In the genomic region with DNA sequence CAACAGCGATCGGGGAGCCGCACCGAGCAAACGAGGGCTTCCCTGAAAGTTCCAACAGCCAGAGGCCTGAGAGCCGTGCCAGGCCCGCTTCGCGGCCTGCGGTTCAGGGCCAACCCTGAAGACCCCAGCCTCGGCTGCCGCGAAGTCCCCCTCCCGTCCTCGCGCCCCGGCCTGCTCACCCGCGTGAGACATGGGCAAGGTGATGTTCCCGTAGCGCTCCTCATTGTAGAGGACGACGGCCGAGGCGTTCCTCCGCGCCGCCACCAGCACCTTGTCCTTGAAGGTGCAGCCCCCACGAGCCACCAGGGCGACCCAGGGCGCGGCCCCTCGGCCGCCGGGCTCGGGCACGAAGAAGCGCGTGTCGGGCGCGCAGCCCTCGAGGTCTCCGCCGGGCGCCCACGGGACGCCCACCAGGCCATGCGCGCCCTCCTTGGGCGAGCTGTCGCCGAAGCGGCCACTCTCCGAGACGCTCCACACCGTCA, we compare ENCODE assay signal across 8 cellular contexts. TPM values are rescaled to one million over a fixed set of nuclear protein-coding genes. Genes with fewer than 3 reads are reported as not detected.
A peak's percentile ranks its signal among the peaks of the same experiment; 100 is the strongest.
DNase-seq lines count a peak whose midpoint lies in the region; ATAC-seq and TF ChIP-seq lines count a peak whose summit lies in the region.

No MANE protein-coding gene starts in this region.

- H3K4me1 ChIP-seq in esophagus (ENCODE audit: control insufficient read depth in 2 of 2, insufficient read depth in 2 of 2, low read length in 1 of 2): peaks cover 0 to 10% of the 10 kb centered on the region in 2 donors

- peak overlapping the region; percentile 73 to 100 for H3K4me3 ChIP-seq in esophagus (ENCODE audit: low read depth in 1 of 2, low read length in 2 of 2)

- H3K9me3 Mint-ChIP-seq in nephron progenitor cell: peaks cover 3% of the 10 kb centered on the region

- peak; percentile 15 for ATAC-seq in GM19351 (IDR thresholded peaks at IDR 0.05; ENCODE audit: unreplicated experiment)
- ATAC-seq in HG03457 (IDR thresholded peaks at IDR 0.05; ENCODE audit: unreplicated experiment): peak; percentile 13

- no peak overlapping the region for H3K27ac Mint-ChIP-seq in nephron progenitor cell

- H3K27me3 Mint-ChIP-seq in nephron progenitor cell (ENCODE audit: low read depth, poor library complexity): peaks cover 5% of the 10 kb centered on the region

- H3K9me3 ChIP-seq in esophagus (ENCODE audit: control insufficient read depth in 2 of 2, insufficient read depth in 1 of 2, low read depth in 1 of 2, low read length in 1 of 2): no peaks in the 10 kb centered on the region

- no peaks in the 10 kb centered on the region for H3K36me3 ChIP-seq in esophagus (ENCODE audit: control insufficient read depth in 2 of 2, insufficient read depth in 2 of 2, low read length in 1 of 2)

- H3K36me3 Mint-ChIP-seq in nephron progenitor cell (ENCODE audit: low read depth): peaks cover 28% of the 10 kb centered on the region

- DNase-seq in AG08395 (ENCODE audit: low spot score): peak; percentile 15
- DNase-seq in activated CD4-positive, alpha-beta T cell treated with anti-CD3 and anti-CD28 coated beads, Interleukin-2, amount 50 U/mL, for 1 hour: peak; percentile 26
- DNase-seq in nephron progenitor cell: peak; percentile 35
- DNase-seq in cortex of kidney (lab: John Stamatoyannopoulos, UW): no peak
- DNase-seq in NCI-H1048 (lab: John Stamatoyannopoulos, UW): no peak

- H3K27ac ChIP-seq in esophagus (ENCODE audit: low read depth in 2 of 2, low read length in 1 of 2): peak overlapping the region; percentile 93 to 94

- no peak for TF ChIP-seq CTCF in nephron progenitor cell (IDR thresholded peaks at IDR 0.05)

- no peaks in the 10 kb centered on the region for H3K27me3 ChIP-seq in esophagus (ENCODE audit: control insufficient read depth in 1 of 2, insufficient read depth in 2 of 2, low read length in 2 of 2)

- H3K4me1 Mint-ChIP-seq in nephron progenitor cell: peaks cover 42% of the 10 kb centered on the region

- 0 to 1% methylated on average over 52 to 57 of the region's 57 CpGs for WGBS in esophagus, 2 donors

- peak overlapping the region; percentile 89 for H3K4me3 Mint-ChIP-seq in nephron progenitor cell

RNA-seq across cellular contexts. Expression of gene RNF149, which starts 0.5 kb away (rescaled TPM):
- polyA plus RNA-seq in esophagus: 10 to 100 TPM; 31.7 to 50.4 TPM

RNA-seq across cellular contexts. Expression of gene CNOT11, which starts 55.3 kb away (rescaled TPM):
- polyA plus RNA-seq in esophagus: 10 to 100 TPM; 14.7 to 25.4 TPM

Comparison
In these comparisons a context has a peak if more than half of its experiments do, and no peak if none do; other contexts are left out.
1. DNase-seq: peak in AG08395 (single experiment), activated CD4-positive, alpha-beta T cell treated with anti-CD3 and anti-CD28 coated beads, Interleukin-2, amount 50 U/mL, for 1 hour (single experiment) and nephron progenitor cell (single experiment); none in cortex of kidney (single experiment) and NCI-H1048 (single experiment).